Comparison of ENCODE assay signal across 1 cellular context in the genomic region with DNA sequence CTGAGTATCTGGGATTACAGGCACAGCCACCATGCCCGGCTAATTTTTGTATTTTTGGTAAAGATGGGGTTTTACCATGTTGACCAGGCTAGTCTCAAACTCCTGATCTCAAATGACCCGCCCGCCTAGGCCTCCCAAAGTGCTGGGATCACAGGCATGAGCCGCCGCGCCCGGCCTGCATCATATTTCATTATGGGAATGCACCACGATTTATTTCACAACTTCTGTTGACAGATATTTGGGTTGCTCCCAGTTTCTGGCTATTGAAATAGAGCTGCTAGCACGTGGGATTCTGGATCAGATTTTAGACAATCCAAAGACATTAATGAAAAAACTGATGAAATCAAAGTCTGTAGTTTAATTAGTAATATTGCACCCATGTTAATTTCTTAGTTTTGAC.
A peak's percentile ranks its signal among the peaks of the same experiment; 100 is the strongest.
TF ChIP-seq lines count a peak whose summit lies in the region.

No MANE protein-coding gene starts in this region.

TF ChIP-seq in K562, 482 proteins besides CTCF, POLR2A, EP300 and RAD21:
- TF ChIP-seq UBTF (IDR thresholded peaks at IDR 0.05; ENCODE audit: borderline replicate concordance in 1 of 2, low read depth in 2 of 2, low read length in 2 of 2) (no peak), ADNP (tag; IDR thresholded peaks at IDR 0.05) (no peak), CEBPB (tag; IDR thresholded peaks at IDR 0.05) (peak; percentile 62), LARP7 (IDR thresholded peaks at IDR 0.05) (no peak)
- TF ChIP-seq, protein P1, sequence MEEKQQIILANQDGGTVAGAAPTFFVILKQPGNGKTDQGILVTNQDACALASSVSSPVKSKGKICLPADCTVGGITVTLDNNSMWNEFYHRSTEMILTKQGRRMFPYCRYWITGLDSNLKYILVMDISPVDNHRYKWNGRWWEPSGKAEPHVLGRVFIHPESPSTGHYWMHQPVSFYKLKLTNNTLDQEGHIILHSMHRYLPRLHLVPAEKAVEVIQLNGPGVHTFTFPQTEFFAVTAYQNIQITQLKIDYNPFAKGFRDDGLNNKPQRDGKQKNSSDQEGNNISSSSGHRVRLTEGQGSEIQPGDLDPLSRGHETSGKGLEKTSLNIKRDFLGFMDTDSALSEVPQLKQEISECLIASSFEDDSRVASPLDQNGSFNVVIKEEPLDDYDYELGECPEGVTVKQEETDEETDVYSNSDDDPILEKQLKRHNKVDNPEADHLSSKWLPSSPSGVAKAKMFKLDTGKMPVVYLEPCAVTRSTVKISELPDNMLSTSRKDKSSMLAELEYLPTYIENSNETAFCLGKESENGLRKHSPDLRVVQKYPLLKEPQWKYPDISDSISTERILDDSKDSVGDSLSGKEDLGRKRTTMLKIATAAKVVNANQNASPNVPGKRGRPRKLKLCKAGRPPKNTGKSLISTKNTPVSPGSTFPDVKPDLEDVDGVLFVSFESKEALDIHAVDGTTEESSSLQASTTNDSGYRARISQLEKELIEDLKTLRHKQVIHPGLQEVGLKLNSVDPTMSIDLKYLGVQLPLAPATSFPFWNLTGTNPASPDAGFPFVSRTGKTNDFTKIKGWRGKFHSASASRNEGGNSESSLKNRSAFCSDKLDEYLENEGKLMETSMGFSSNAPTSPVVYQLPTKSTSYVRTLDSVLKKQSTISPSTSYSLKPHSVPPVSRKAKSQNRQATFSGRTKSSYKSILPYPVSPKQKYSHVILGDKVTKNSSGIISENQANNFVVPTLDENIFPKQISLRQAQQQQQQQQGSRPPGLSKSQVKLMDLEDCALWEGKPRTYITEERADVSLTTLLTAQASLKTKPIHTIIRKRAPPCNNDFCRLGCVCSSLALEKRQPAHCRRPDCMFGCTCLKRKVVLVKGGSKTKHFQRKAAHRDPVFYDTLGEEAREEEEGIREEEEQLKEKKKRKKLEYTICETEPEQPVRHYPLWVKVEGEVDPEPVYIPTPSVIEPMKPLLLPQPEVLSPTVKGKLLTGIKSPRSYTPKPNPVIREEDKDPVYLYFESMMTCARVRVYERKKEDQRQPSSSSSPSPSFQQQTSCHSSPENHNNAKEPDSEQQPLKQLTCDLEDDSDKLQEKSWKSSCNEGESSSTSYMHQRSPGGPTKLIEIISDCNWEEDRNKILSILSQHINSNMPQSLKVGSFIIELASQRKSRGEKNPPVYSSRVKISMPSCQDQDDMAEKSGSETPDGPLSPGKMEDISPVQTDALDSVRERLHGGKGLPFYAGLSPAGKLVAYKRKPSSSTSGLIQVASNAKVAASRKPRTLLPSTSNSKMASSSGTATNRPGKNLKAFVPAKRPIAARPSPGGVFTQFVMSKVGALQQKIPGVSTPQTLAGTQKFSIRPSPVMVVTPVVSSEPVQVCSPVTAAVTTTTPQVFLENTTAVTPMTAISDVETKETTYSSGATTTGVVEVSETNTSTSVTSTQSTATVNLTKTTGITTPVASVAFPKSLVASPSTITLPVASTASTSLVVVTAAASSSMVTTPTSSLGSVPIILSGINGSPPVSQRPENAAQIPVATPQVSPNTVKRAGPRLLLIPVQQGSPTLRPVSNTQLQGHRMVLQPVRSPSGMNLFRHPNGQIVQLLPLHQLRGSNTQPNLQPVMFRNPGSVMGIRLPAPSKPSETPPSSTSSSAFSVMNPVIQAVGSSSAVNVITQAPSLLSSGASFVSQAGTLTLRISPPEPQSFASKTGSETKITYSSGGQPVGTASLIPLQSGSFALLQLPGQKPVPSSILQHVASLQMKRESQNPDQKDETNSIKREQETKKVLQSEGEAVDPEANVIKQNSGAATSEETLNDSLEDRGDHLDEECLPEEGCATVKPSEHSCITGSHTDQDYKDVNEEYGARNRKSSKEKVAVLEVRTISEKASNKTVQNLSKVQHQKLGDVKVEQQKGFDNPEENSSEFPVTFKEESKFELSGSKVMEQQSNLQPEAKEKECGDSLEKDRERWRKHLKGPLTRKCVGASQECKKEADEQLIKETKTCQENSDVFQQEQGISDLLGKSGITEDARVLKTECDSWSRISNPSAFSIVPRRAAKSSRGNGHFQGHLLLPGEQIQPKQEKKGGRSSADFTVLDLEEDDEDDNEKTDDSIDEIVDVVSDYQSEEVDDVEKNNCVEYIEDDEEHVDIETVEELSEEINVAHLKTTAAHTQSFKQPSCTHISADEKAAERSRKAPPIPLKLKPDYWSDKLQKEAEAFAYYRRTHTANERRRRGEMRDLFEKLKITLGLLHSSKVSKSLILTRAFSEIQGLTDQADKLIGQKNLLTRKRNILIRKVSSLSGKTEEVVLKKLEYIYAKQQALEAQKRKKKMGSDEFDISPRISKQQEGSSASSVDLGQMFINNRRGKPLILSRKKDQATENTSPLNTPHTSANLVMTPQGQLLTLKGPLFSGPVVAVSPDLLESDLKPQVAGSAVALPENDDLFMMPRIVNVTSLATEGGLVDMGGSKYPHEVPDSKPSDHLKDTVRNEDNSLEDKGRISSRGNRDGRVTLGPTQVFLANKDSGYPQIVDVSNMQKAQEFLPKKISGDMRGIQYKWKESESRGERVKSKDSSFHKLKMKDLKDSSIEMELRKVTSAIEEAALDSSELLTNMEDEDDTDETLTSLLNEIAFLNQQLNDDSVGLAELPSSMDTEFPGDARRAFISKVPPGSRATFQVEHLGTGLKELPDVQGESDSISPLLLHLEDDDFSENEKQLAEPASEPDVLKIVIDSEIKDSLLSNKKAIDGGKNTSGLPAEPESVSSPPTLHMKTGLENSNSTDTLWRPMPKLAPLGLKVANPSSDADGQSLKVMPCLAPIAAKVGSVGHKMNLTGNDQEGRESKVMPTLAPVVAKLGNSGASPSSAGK (IDR thresholded peaks at IDR 0.05): no peak
- TF ChIP-seq, protein P2, sequence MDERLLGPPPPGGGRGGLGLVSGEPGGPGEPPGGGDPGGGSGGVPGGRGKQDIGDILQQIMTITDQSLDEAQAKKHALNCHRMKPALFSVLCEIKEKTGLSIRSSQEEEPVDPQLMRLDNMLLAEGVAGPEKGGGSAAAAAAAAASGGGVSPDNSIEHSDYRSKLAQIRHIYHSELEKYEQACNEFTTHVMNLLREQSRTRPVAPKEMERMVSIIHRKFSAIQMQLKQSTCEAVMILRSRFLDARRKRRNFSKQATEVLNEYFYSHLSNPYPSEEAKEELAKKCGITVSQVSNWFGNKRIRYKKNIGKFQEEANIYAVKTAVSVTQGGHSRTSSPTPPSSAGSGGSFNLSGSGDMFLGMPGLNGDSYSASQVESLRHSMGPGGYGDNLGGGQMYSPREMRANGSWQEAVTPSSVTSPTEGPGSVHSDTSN (CRISPR knock-in tag; IDR thresholded peaks at IDR 0.05; ENCODE audit: low read depth): no peak
- TF ChIP-seq, protein P2 (tag; conservative IDR thresholded peaks at IDR 0.05; ENCODE audit: low read depth): peak; percentile 55; the same call in 1 of the 2 replicates
